Comparison of ENCODE assay signal across 1 cellular context in genomic region chr13:28538932-28539331, GRCh38.
TF ChIP-seq lines count a peak whose summit lies in the region.

No MANE protein-coding gene starts in this region.

TF ChIP-seq in SK-N-SH, 30 proteins besides CTCF, POLR2A, EP300 and RAD21 (continued from another document):
- TF ChIP-seq NRF1 (IDR thresholded peaks at IDR 0.05; ENCODE audit: low read depth, low read length) (no peak), RXRA (IDR thresholded peaks at IDR 0.05; ENCODE audit: borderline replicate concordance, low read depth) (no peak), ZBTB33 (IDR thresholded peaks at IDR 0.05; ENCODE audit: borderline replicate concordance, low read depth) (no peak), USF2 (IDR thresholded peaks at IDR 0.05; ENCODE audit: borderline replicate concordance, low read depth, low read length) (no peak), MXI1 (IDR thresholded peaks at IDR 0.05; ENCODE audit: low read depth, low read length) (no peak), POLR2AphosphoS5 (IDR thresholded peaks at IDR 0.05; ENCODE audit: low read depth, low read length) (no peak), JUND (IDR thresholded peaks at IDR 0.05) (no peak), ELF1 (IDR thresholded peaks at IDR 0.05) (no peak)
